Comparison of ENCODE assay signal across 8 cellular contexts in genomic region chr10:99685232-99686041, GRCh38. TPM values are rescaled to one million over a fixed set of nuclear protein-coding genes. Genes with fewer than 3 reads are reported as not detected.
DNase-seq lines count a peak whose midpoint lies in the region; ATAC-seq and TF ChIP-seq lines count a peak whose summit lies in the region.

No MANE protein-coding gene starts in this region.

- H3K27ac ChIP-seq in OCI-LY3 (ENCODE audit: low read length), result peak overlapping the region; percentile 61
- H3K27ac ChIP-seq in lower lobe of right lung, result no peak overlapping the region
- no peak overlapping the region for H3K27ac ChIP-seq in WERI-Rb-1
- H3K27ac ChIP-seq in psoas muscle, result no peak overlapping the region

- H3K4me3 ChIP-seq in OCI-LY3 (ENCODE audit: low read length) (peak overlapping the region; percentile 24; the same call in 1 of the 2 replicates), lower lobe of right lung (no peak overlapping the region), WERI-Rb-1 (ENCODE audit: low read depth, low read length) (no peak overlapping the region), psoas muscle (no peak overlapping the region), MG63 (no peak overlapping the region)

- H3K9me3 ChIP-seq in OCI-LY3 (ENCODE audit: insufficient read depth, low read length) (no peaks in the 10 kb centered on the region), lower lobe of right lung (no peaks in the 10 kb centered on the region), WERI-Rb-1 (ENCODE audit: severe bottlenecking) (no peaks in the 10 kb centered on the region), psoas muscle (no peaks in the 10 kb centered on the region), MG63 (no peaks in the 10 kb centered on the region)

- intact Hi-C loops in lower lobe of right lung (cut with DNase I) (no loop called here), psoas muscle (cut with DNase I) (no loop called here)

- no peak overlapping the region for H2AFZ ChIP-seq in OCI-LY3 (ENCODE audit: low read depth, low read length)

- no peak for TF ChIP-seq CTCF in OCI-LY3 (IDR thresholded peaks at IDR 0.05; ENCODE audit: low read depth, low read length)
- TF ChIP-seq CTCF in lower lobe of right lung (IDR thresholded peaks at IDR 0.05), result no peak
- no peak for TF ChIP-seq CTCF in WERI-Rb-1 (IDR thresholded peaks at IDR 0.05; ENCODE audit: low read depth, low read length)
- TF ChIP-seq CTCF in psoas muscle (IDR thresholded peaks at IDR 0.05), result no peak

- no peak overlapping the region for H3K9ac ChIP-seq in OCI-LY3 (ENCODE audit: low read length)

- H3K4me1 ChIP-seq in OCI-LY3 (ENCODE audit: low read length) (peaks cover 24% of the 10 kb centered on the region), lower lobe of right lung (no peaks in the 10 kb centered on the region), psoas muscle (peaks cover 6% of the 10 kb centered on the region)

- H3K36me3 ChIP-seq in OCI-LY3 (replicated peaks; ENCODE audit: low read depth, low read length) (no peaks in the 10 kb centered on the region), lower lobe of right lung (peaks cover 22% of the 10 kb centered on the region), WERI-Rb-1 (peaks cover 7% of the 10 kb centered on the region), psoas muscle (ENCODE audit: insufficient read depth in 1 of 2, low read depth in 1 of 2) (peaks cover 0 to under 1% of the 10 kb centered on the region in 2 donors), MG63 (peaks cover 27% of the 10 kb centered on the region)

- no peaks in the 10 kb centered on the region for H3K79me2 ChIP-seq in OCI-LY3 (ENCODE audit: low read length)

- peak; percentile 95 for ATAC-seq in GM18508 (IDR thresholded peaks at IDR 0.05; ENCODE audit: insufficient read depth, unreplicated experiment)
- ATAC-seq in HG02759 (IDR thresholded peaks at IDR 0.05; ENCODE audit: unreplicated experiment), result peak; percentile 92
- peak; percentile 68 to 86 for ATAC-seq in lower lobe of right lung
- no peak for ATAC-seq in psoas muscle

- 80 to 81% (median 80%) methylated on average over 5 of the region's 5 CpGs for WGBS in psoas muscle, 3 donors

- DNase-seq in lower lobe of right lung (no peak), WERI-Rb-1 (no peak), SHP77 treated with DMSO at 0.1 percent for 48 hours (lab: John Stamatoyannopoulos, UW) (no peak), psoas muscle (no peak), MG63 (no peak)

- H3K27me3 ChIP-seq in OCI-LY3 (ENCODE audit: low read depth, low read length), result no peaks in the 10 kb centered on the region
- no peaks in the 10 kb centered on the region for H3K27me3 ChIP-seq in lower lobe of right lung (ENCODE audit: low read depth)
- H3K27me3 ChIP-seq in WERI-Rb-1 (ENCODE audit: insufficient read depth, low read depth, severe bottlenecking), result no peaks in the 10 kb centered on the region
- H3K27me3 ChIP-seq in psoas muscle (ENCODE audit: insufficient read depth in 3 of 3, low read length in 2 of 3), result no peaks in the 10 kb centered on the region
- H3K27me3 ChIP-seq in MG63, result no peaks in the 10 kb centered on the region

- peak overlapping the region; percentile 44 for H3K4me2 ChIP-seq in OCI-LY3 (ENCODE audit: low read length)

- no peaks in the 10 kb centered on the region for H4K20me1 ChIP-seq in OCI-LY3 (ENCODE audit: insufficient read depth, low read length)

RNA-seq across cellular contexts. Expression of gene ENTPD7, which starts 26.1 kb away (rescaled TPM):
- total RNA-seq in lower lobe of right lung, result 8.1 TPM
- total RNA-seq in psoas muscle, result 1 to 10 TPM; 1.1 to 2.1 (median 1.4) TPM
- 1 to 10 TPM in 1 of 3 donors, under 1 TPM in 2; 0.35 to 3.3 (median 0.92) TPM for polyA plus RNA-seq in psoas muscle
- total RNA-seq in MG63 (2014; rRNA removed; shearing (Covaris generic); ENCODE audit: low replicate concordance), result 9.8 and 11.8 TPM in 2 replicates

RNA-seq across cellular contexts. Expression of gene COX15, which starts 46.5 kb away (rescaled TPM):
- total RNA-seq in lower lobe of right lung, result 33.1 TPM
- total RNA-seq in psoas muscle, result 10 to 100 TPM; 25.9 to 59.4 (median 39.4) TPM
- polyA plus RNA-seq in psoas muscle, result 10 to 100 TPM; 12.7 to 43.9 (median 12.8) TPM
- total RNA-seq in MG63 (2014; rRNA removed; shearing (Covaris generic); ENCODE audit: low replicate concordance), result 20.6 and 27.4 TPM in 2 replicates

RNA-seq across cellular contexts. Expression of gene CUTC, which starts 46.6 kb away (rescaled TPM):
- total RNA-seq in lower lobe of right lung, result 16.4 TPM
- total RNA-seq in psoas muscle, result 100 to 1,000 TPM; 108 to 179 (median 133) TPM
- 100 to 1,000 TPM in 2 of 3 donors, 10 to 100 TPM in 1; 52.8 to 167 (median 112) TPM for polyA plus RNA-seq in psoas muscle
- total RNA-seq in MG63 (2014; rRNA removed; shearing (Covaris generic); ENCODE audit: low replicate concordance), result 17.6 and 26.6 TPM in 2 replicates

Comparison
In these comparisons a context has a peak if more than half of its experiments do, and no peak if none do; other contexts are left out.
1. ATAC-seq: peak in GM18508 (single experiment), HG02759 (single experiment) and lower lobe of right lung (2 of 2); none in psoas muscle (0 of 4).